Comparison of ENCODE assay signal across 15 cellular contexts in genomic region chr7:11130012-11130411, GRCh38.
A peak's percentile ranks its signal among the peaks of the same experiment; 100 is the strongest.
DNase-seq lines count a peak whose midpoint lies in the region; ATAC-seq lines count a peak whose summit lies in the region.
"Had no signal": no experiment of that assay in that cellular context is flagged by ENCODE, and none has a peak within 500 bp of the region (broad histone marks: within the 10 kb centered on the region; RNA-seq: fewer than 3 reads in every experiment).

No MANE protein-coding gene starts in this region.

- ATAC-seq in HG03280 (IDR thresholded peaks at IDR 0.05; ENCODE audit: unreplicated experiment) = no peak
- no peak for ATAC-seq in HG02642 (IDR thresholded peaks at IDR 0.05; ENCODE audit: poor library complexity, unreplicated experiment)
- ATAC-seq: gastroesophageal sphincter, right lobe of liver had no signal

- DNase-seq in DMS 273 treated with DMSO at 0.1 percent for 48 hours (lab: John Stamatoyannopoulos, UW) (peak; percentile 61), LHCN-M2 (ENCODE audit: low read depth) (peak; percentile 54), astrocyte of the hippocampus (ENCODE audit: low read depth, low spot score) (peak; percentile 23), myocyte (ENCODE audit: low read depth) (peak; percentile 2), 8988T (no peak), cerebellar cortex (ENCODE audit: low spot score) (no peak)
- DNase-seq: MM.1S, naive B cell, NCI-H345, OCI-M1, right lobe of liver, testis had no signal

Comparison
In these comparisons a context has a peak if more than half of its experiments do, and no peak if none do; other contexts are left out.
1. DNase-seq: peak in DMS 273 treated with DMSO at 0.1 percent for 48 hours (single experiment), LHCN-M2 (single experiment), astrocyte of the hippocampus (single experiment) and myocyte (single experiment); none in 8988T (single experiment) and cerebellar cortex (single experiment).